29 cellular contexts compared by ENCODE assay signal in genomic region chr13:22499919-22500318, GRCh38.
"Had no signal": no experiment of that assay in that cellular context is flagged by ENCODE, and none has a peak within 500 bp of the region (broad histone marks: within the 10 kb centered on the region; RNA-seq: fewer than 3 reads in every experiment).

No MANE protein-coding gene starts in this region.

- H3K27me3 Mint-ChIP-seq: activated CD8-positive, alpha-beta memory T cell treated with anti-CD3 and anti-CD28 coated beads, Interleukin-2, amount 10 ng/mL, durations not matched to agents 7 days and 5 days; stimulated activated memory B cell treated with anti-CD40 and anti-IgM and Interleukin-4, amounts not matched to agents 10 μg/mL and 1 μg/mL and 100 μg/mL, for 72 hours; stimulated activated naive CD8-positive, alpha-beta T cell treated with anti-CD3 and anti-CD28 coated beads, Interleukin-15, amount 100 ng/mL, for 72 hours had no signal

- H3K9me3 Mint-ChIP-seq: activated naive CD4-positive, alpha-beta T cell treated with anti-CD3 and anti-CD28 coated beads, Interleukin-2, amount 50 U/mL, for 24 hours; neural progenitor cell had no signal

- H3K4me3 Mint-ChIP-seq: activated CD4-positive, alpha-beta T cell treated with anti-CD3 and anti-CD28 coated beads for 36 hours; activated CD8-positive, alpha-beta memory T cell treated with anti-CD3 and anti-CD28 coated beads, Interleukin-2, amount 10 ng/mL, durations not matched to agents 7 days and 5 days; activated CD8-positive, alpha-beta T cell treated with anti-CD3 and anti-CD28 coated beads, Interleukin-2, amount 10 ng/mL, durations not matched to agents 7 days and 5 days; activated naive CD4-positive, alpha-beta T cell treated with anti-CD3 and anti-CD28 coated beads, Interleukin-2, amount 50 U/mL, for 24 hours; activated naive CD8-positive, alpha-beta T cell treated with anti-CD3 and anti-CD28 coated beads, Interleukin-2, amount 50 U/mL, for 24 hours; naive thymus-derived CD8-positive, alpha-beta T cell; neural progenitor cell; stimulated activated memory B cell treated with anti-CD40 and anti-IgM and Interleukin-4, amounts not matched to agents 10 μg/mL and 1 μg/mL and 100 μg/mL, for 72 hours; stimulated activated naive CD8-positive, alpha-beta T cell treated with anti-CD3 and anti-CD28 coated beads, Interleukin-15, amount 100 ng/mL, for 72 hours had no signal

- H3K36me3 Mint-ChIP-seq: activated CD8-positive, alpha-beta memory T cell treated with anti-CD3 and anti-CD28 coated beads, Interleukin-2, amount 10 ng/mL, durations not matched to agents 7 days and 5 days; activated naive CD4-positive, alpha-beta T cell treated with anti-CD3 and anti-CD28 coated beads, Interleukin-2, amount 50 U/mL, for 24 hours; naive thymus-derived CD8-positive, alpha-beta T cell; neural progenitor cell; stimulated activated memory B cell treated with anti-CD40 and anti-IgM and Interleukin-4, amounts not matched to agents 10 μg/mL and 1 μg/mL and 100 μg/mL, for 72 hours had no signal

- DNase-seq: activated CD4-positive, alpha-beta T cell treated with anti-CD3 and anti-CD28 coated beads for 36 hours; activated CD4-positive, CD25-positive, alpha-beta regulatory T cell; activated CD8-positive, alpha-beta memory T cell treated with anti-CD3 and anti-CD28 coated beads, Interleukin-2, amount 10 ng/mL, durations not matched to agents 7 days and 5 days; activated CD8-positive, alpha-beta T cell treated with anti-CD3 and anti-CD28 coated beads, Interleukin-2, amount 10 ng/mL, durations not matched to agents 7 days and 5 days; activated naive CD8-positive, alpha-beta T cell treated with anti-CD3 and anti-CD28 coated beads, Interleukin-2, amount 50 U/mL, for 24 hours; activated T-cell treated with anti-CD3 and anti-CD28 coated beads, Interleukin-2, amount 50 U/mL, for 48 hours; anterior cingulate cortex; colonic mucosa; dorsolateral prefrontal cortex; effector memory CD4-positive, alpha-beta T cell; gastrocnemius medialis; glutamatergic neuron; left cardiac atrium; midbrain; naive thymus-derived CD8-positive, alpha-beta T cell; occipital lobe; right lobe of liver; stimulated activated CD4-positive, alpha-beta T cell treated with anti-CD3 and anti-CD28 coated beads, Interleukin-12 subunit alpha, Interleukin-12 subunit beta, amount 100 ng/mL, for 4 hours; stimulated activated CD4-positive, alpha-beta T cell treated with anti-CD3 and anti-CD28 coated beads, Interleukin-4, amount 100 ng/mL, for 24 hours; stimulated activated CD8-positive, alpha-beta memory T cell treated with anti-CD3 and anti-CD28 coated beads, Interleukin-4, amount 100 ng/mL, for 48 hours; stimulated activated naive CD8-positive, alpha-beta T cell treated with anti-CD3 and anti-CD28 coated beads, Interleukin-15, amount 100 ng/mL, for 72 hours; substantia nigra; thyroid gland; upper lobe of left lung had no signal

- H3K4me3 ChIP-seq: colonic mucosa, dorsolateral prefrontal cortex, gastrocnemius medialis, neural progenitor cell, right lobe of liver, skin epidermis, thyroid gland, upper lobe of left lung had no signal

- ATAC-seq: activated CD4-positive, alpha-beta T cell treated with anti-CD3 and anti-CD28 coated beads for 36 hours; activated CD8-positive, alpha-beta memory T cell treated with anti-CD3 and anti-CD28 coated beads, Interleukin-2, amount 10 ng/mL, durations not matched to agents 7 days and 5 days; activated CD8-positive, alpha-beta T cell treated with anti-CD3 and anti-CD28 coated beads, Interleukin-2, amount 10 ng/mL, durations not matched to agents 7 days and 5 days; activated naive CD8-positive, alpha-beta T cell treated with anti-CD3 and anti-CD28 coated beads, Interleukin-2, amount 50 U/mL, for 24 hours; gastrocnemius medialis; naive thymus-derived CD8-positive, alpha-beta T cell; right lobe of liver; stimulated activated memory B cell treated with anti-CD40 and anti-IgM and Interleukin-4, amounts not matched to agents 10 μg/mL and 1 μg/mL and 100 μg/mL, for 72 hours; stimulated activated naive CD8-positive, alpha-beta T cell treated with anti-CD3 and anti-CD28 coated beads, Interleukin-15, amount 100 ng/mL, for 72 hours had no signal

- H3K27me3 ChIP-seq: colonic mucosa, gastrocnemius medialis, neural progenitor cell, right lobe of liver, thyroid gland, upper lobe of left lung had no signal

- H3K4me1 ChIP-seq: colonic mucosa, gastrocnemius medialis, right lobe of liver, upper lobe of left lung had no signal

- H3K27ac ChIP-seq: colonic mucosa, dorsolateral prefrontal cortex, gastrocnemius medialis, neural progenitor cell, right lobe of liver, skin epidermis, thyroid gland, upper lobe of left lung had no signal

- H3K36me3 ChIP-seq: colonic mucosa, gastrocnemius medialis, neural progenitor cell, right lobe of liver, thyroid gland, upper lobe of left lung had no signal

- H3K9me3 ChIP-seq: colonic mucosa, gastrocnemius medialis, right lobe of liver, thyroid gland, upper lobe of left lung had no signal

- H3K4me1 Mint-ChIP-seq: activated CD4-positive, alpha-beta T cell treated with anti-CD3 and anti-CD28 coated beads for 36 hours; activated CD8-positive, alpha-beta memory T cell treated with anti-CD3 and anti-CD28 coated beads, Interleukin-2, amount 10 ng/mL, durations not matched to agents 7 days and 5 days; activated naive CD4-positive, alpha-beta T cell treated with anti-CD3 and anti-CD28 coated beads, Interleukin-2, amount 50 U/mL, for 24 hours; activated naive CD8-positive, alpha-beta T cell treated with anti-CD3 and anti-CD28 coated beads, Interleukin-2, amount 50 U/mL, for 24 hours; naive thymus-derived CD8-positive, alpha-beta T cell; stimulated activated memory B cell treated with anti-CD40 and anti-IgM and Interleukin-4, amounts not matched to agents 10 μg/mL and 1 μg/mL and 100 μg/mL, for 72 hours; stimulated activated naive CD8-positive, alpha-beta T cell treated with anti-CD3 and anti-CD28 coated beads, Interleukin-15, amount 100 ng/mL, for 72 hours had no signal

- H3K27ac Mint-ChIP-seq: activated CD4-positive, alpha-beta T cell treated with anti-CD3 and anti-CD28 coated beads for 36 hours; activated CD8-positive, alpha-beta memory T cell treated with anti-CD3 and anti-CD28 coated beads, Interleukin-2, amount 10 ng/mL, durations not matched to agents 7 days and 5 days; activated CD8-positive, alpha-beta T cell treated with anti-CD3 and anti-CD28 coated beads, Interleukin-2, amount 10 ng/mL, durations not matched to agents 7 days and 5 days; activated naive CD4-positive, alpha-beta T cell treated with anti-CD3 and anti-CD28 coated beads, Interleukin-2, amount 50 U/mL, for 24 hours; activated naive CD8-positive, alpha-beta T cell treated with anti-CD3 and anti-CD28 coated beads, Interleukin-2, amount 50 U/mL, for 24 hours; activated T-helper 2 cell treated with anti-CD3 and anti-CD28 coated beads, Interferon-gamma antibody, Interleukin-2, Interleukin-4, amounts not matched to agents 10 μg/mL and 5 μg/mL and 100 μg/mL, durations not matched to agents 14 hours and 24 hours and 36 hours; naive thymus-derived CD8-positive, alpha-beta T cell; neural progenitor cell; stimulated activated memory B cell treated with anti-CD40 and anti-IgM and Interleukin-4, amounts not matched to agents 10 μg/mL and 1 μg/mL and 100 μg/mL, for 72 hours; stimulated activated naive CD8-positive, alpha-beta T cell treated with anti-CD3 and anti-CD28 coated beads, Interleukin-15, amount 100 ng/mL, for 72 hours had no signal
